ENCODE assay signal across 14 cellular contexts in genomic region chr3:172082269-172082668, GRCh38. TPM values are rescaled to one million over a fixed set of nuclear protein-coding genes. Genes with fewer than 3 reads are reported as not detected.
DNase-seq lines count a peak whose midpoint lies in the region; ATAC-seq and TF ChIP-seq lines count a peak whose summit lies in the region.
"Had no signal": no experiment of that assay in that cellular context is flagged by ENCODE, and none has a peak within 500 bp of the region (broad histone marks: within the 10 kb centered on the region; RNA-seq: fewer than 3 reads in every experiment).

No MANE protein-coding gene starts in this region.

- no peaks in the 10 kb centered on the region for H3K9me3 Mint-ChIP-seq in nephron
- no peaks in the 10 kb centered on the region for H3K9me3 Mint-ChIP-seq in activated T-cell treated with anti-CD3 and anti-CD28 coated beads, Interleukin-2, amount 50 U/mL, for 72 hours

- H3K36me3 Mint-ChIP-seq in nephron (ENCODE audit: low read depth), result peaks cover 38% of the 10 kb centered on the region
- H3K36me3 Mint-ChIP-seq in activated T-cell treated with anti-CD3 and anti-CD28 coated beads, Interleukin-2, amount 50 U/mL, for 72 hours (ENCODE audit: insufficient read depth in 2 of 2), result no peaks in the 10 kb centered on the region

- DNase-seq in SJSA1 (ENCODE audit: low read depth in 1 of 2, low spot score in 2 of 2), result peak; percentile 41 to 53
- peak; percentile 97 to 98 for DNase-seq in foreskin fibroblast
- no peak for DNase-seq in activated CD8-positive, alpha-beta memory T cell treated with anti-CD3 and anti-CD28 coated beads, Interleukin-2, amount 50 U/mL, for 4 hours
- DNase-seq in activated T-cell treated with anti-CD3 and anti-CD28 coated beads, Interleukin-2, amount 50 U/mL, for 72 hours, result no peak
- DNase-seq: cerebellar nuclear complex, kidney glomerular epithelial cell, NCI-H1694 treated with DMSO at 0.1 percent for 48 hours, SHP77 treated with DMSO at 0.1 percent for 48 hours had no signal

- no peak overlapping the region for H3K4me3 ChIP-seq in ACC112 (ENCODE audit: low read depth, low read length)
- no peak overlapping the region for H3K4me3 ChIP-seq in SJSA1
- H3K4me3 ChIP-seq in foreskin fibroblast (ENCODE audit: low read depth in 1 of 2, low read length in 2 of 2), result peak overlapping the region in 1 of 2 donors; percentile 4
- H3K4me3 ChIP-seq: GM23338 had no signal

- ATAC-seq in GM18502 (IDR thresholded peaks at IDR 0.05; ENCODE audit: poor library complexity, unreplicated experiment), result no peak
- no peak for ATAC-seq in GM19035 (IDR thresholded peaks at IDR 0.05; ENCODE audit: unreplicated experiment)
- ATAC-seq in activated T-cell treated with anti-CD3 and anti-CD28 coated beads, Interleukin-2, amount 50 U/mL, for 72 hours (replicated peaks in 1 of 2), result no peak
- ATAC-seq: GM23338 had no signal

- H3K36me3 ChIP-seq in ACC112 (ENCODE audit: insufficient read depth, low read length) (peaks cover 39% of the 10 kb centered on the region), SJSA1 (peaks cover 28% of the 10 kb centered on the region)

- H3K27ac ChIP-seq in ACC112 (ENCODE audit: low read depth, low read length), result peak overlapping the region; percentile 37
- H3K27ac ChIP-seq in SJSA1, result peak overlapping the region; percentile 61

- no peak for TF ChIP-seq CTCF in foreskin fibroblast (IDR thresholded peaks at IDR 0.05; ENCODE audit: low read depth, low read length)
- no peak for TF ChIP-seq CTCF in nephron (IDR thresholded peaks at IDR 0.05; ENCODE audit: unreplicated experiment in 3 of 3)

- no peaks in the 10 kb centered on the region for H3K27me3 ChIP-seq in ACC112 (ENCODE audit: insufficient read depth, low read length)
- no peaks in the 10 kb centered on the region for H3K27me3 ChIP-seq in SJSA1 (replicated peaks)

- peaks cover 60% of the 10 kb centered on the region for H3K4me1 Mint-ChIP-seq in nephron
- peaks cover 20% of the 10 kb centered on the region for H3K4me1 Mint-ChIP-seq in activated T-cell treated with anti-CD3 and anti-CD28 coated beads, Interleukin-2, amount 50 U/mL, for 72 hours (ENCODE audit: low read depth)
- H3K4me1 Mint-ChIP-seq: B cell had no signal

- H3K4me1 ChIP-seq in ACC112 (ENCODE audit: control insufficient read depth, insufficient read depth, low read length, unreplicated experiment), result peaks cover 56% of the 10 kb centered on the region
- H3K4me1 ChIP-seq in SJSA1 (replicated peaks), result peaks cover 35% of the 10 kb centered on the region

- no peaks in the 10 kb centered on the region for H3K27me3 Mint-ChIP-seq in nephron (ENCODE audit: low read depth)
- H3K27me3 Mint-ChIP-seq in activated T-cell treated with anti-CD3 and anti-CD28 coated beads, Interleukin-2, amount 50 U/mL, for 72 hours (ENCODE audit: low read depth), result no peaks in the 10 kb centered on the region

- H3K9me3 ChIP-seq in SJSA1 (replicated peaks), result no peaks in the 10 kb centered on the region

- H3K27ac Mint-ChIP-seq in nephron, result peak overlapping the region; percentile 59 to 88 (median 72)
- H3K27ac Mint-ChIP-seq in activated T-cell treated with anti-CD3 and anti-CD28 coated beads, Interleukin-2, amount 50 U/mL, for 72 hours, result no peak overlapping the region
- H3K27ac Mint-ChIP-seq: B cell, GM23338 had no signal

- no peak overlapping the region for H3K4me3 Mint-ChIP-seq in nephron
- no peak overlapping the region for H3K4me3 Mint-ChIP-seq in activated T-cell treated with anti-CD3 and anti-CD28 coated beads, Interleukin-2, amount 50 U/mL, for 72 hours
- H3K4me3 Mint-ChIP-seq: B cell, GM23338 had no signal

- H3K79me2 ChIP-seq in ACC112 (ENCODE audit: control insufficient read depth, insufficient read depth, low read length, unreplicated experiment), result peaks cover 99% of the 10 kb centered on the region

- no peak overlapping the region for H2AFZ ChIP-seq in ACC112 (ENCODE audit: low read length, unreplicated experiment)
- H2AFZ ChIP-seq: GM23338 had no signal

RNA-seq across cellular contexts. Expression of gene FNDC3B, which starts 42.9 kb away (rescaled TPM):
- total RNA-seq in SJSA1 (2014; rRNA removed; shearing (Covaris generic)), result 42.7 and 73.4 TPM in 2 replicates
- total RNA-seq in activated T-cell treated with anti-CD3 and anti-CD28 coated beads, Interleukin-2, amount 50 U/mL, for 72 hours, result 10 to 100 TPM; 12.0 to 17.7 TPM

Comparison
In these comparisons a context has a peak if more than half of its experiments do, and no peak if none do; other contexts are left out.
1. DNase-seq: peak in SJSA1 (2 of 2) and foreskin fibroblast (2 of 2); none in activated CD8-positive, alpha-beta memory T cell treated with anti-CD3 and anti-CD28 coated beads, Interleukin-2, amount 50 U/mL, for 4 hours (single experiment) and activated T-cell treated with anti-CD3 and anti-CD28 coated beads, Interleukin-2, amount 50 U/mL, for 72 hours (0 of 2).